22 cellular contexts compared by ENCODE assay signal in the genomic region with DNA sequence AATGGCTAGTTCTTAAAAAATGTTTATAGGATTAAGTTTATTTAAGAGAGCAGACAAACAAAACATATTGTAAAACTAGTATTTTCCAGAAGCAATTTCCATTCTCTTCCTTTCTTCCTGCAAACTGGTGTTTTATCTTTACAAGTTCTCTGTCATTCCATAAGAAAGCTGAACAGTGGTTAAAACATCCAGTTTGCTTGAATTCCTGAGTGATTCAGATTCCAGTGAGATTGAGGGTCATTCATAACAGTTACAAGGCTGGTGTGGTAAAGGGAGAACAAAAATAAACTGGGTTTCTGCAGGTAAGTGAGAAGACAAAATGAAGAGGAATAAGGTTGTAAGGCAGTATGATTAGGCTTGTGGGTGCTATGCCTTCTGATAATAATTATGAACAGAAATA.
DNase-seq lines count a peak whose midpoint lies in the region; ATAC-seq and TF ChIP-seq lines count a peak whose summit lies in the region.
"Had no signal": no experiment of that assay in that cellular context is flagged by ENCODE, and none has a peak within 500 bp of the region (broad histone marks: within the 10 kb centered on the region; RNA-seq: fewer than 3 reads in every experiment).

No MANE protein-coding gene starts in this region.

- ATAC-seq in GM21526 (IDR thresholded peaks at IDR 0.05; ENCODE audit: low FRiP score, unreplicated experiment) (no peak), HG03460 (IDR thresholded peaks at IDR 0.05; ENCODE audit: unreplicated experiment) (no peak)
- ATAC-seq: left colon, right lobe of liver had no signal

- H3K4me3 ChIP-seq in adipocyte (ENCODE audit: low read length), result no peak overlapping the region
- H3K4me3 ChIP-seq: adrenal gland, BLaER1, cardiac muscle cell, PC-9, right lobe of liver, thoracic aorta had no signal

- peaks cover 20% of the 10 kb centered on the region for H3K4me1 ChIP-seq in adipocyte (ENCODE audit: control insufficient read depth, insufficient read depth, low read length)
- H3K4me1 ChIP-seq: adrenal gland, parathyroid adenoma, right lobe of liver had no signal

- H3K27me3 ChIP-seq in adipocyte (replicated peaks; ENCODE audit: control insufficient read depth, insufficient read depth, low read length), result no peaks in the 10 kb centered on the region
- H3K27me3 ChIP-seq: BLaER1, cardiac muscle cell, right lobe of liver had no signal

- no peak overlapping the region for H3K4me3 Mint-ChIP-seq in activated CD4-positive, alpha-beta T cell treated with anti-CD3 and anti-CD28 coated beads, Interleukin-2, amount 10 ng/mL, durations not matched to agents 7 days and 5 days
- H3K4me3 Mint-ChIP-seq in HFFc6, result peak overlapping the region; percentile 76
- H3K4me3 Mint-ChIP-seq: nephron had no signal

- no peaks in the 10 kb centered on the region for H3K9me3 ChIP-seq in adipocyte (ENCODE audit: control insufficient read depth, low read length)
- H3K9me3 ChIP-seq: adrenal gland, BLaER1, right lobe of liver, thoracic aorta had no signal

- no peak for TF ChIP-seq CTCF in HFFc6 (IDR thresholded peaks at IDR 0.05)

- peaks cover 28% of the 10 kb centered on the region for H3K4me1 Mint-ChIP-seq in activated CD4-positive, alpha-beta T cell treated with anti-CD3 and anti-CD28 coated beads, Interleukin-2, amount 10 ng/mL, durations not matched to agents 7 days and 5 days
- H3K4me1 Mint-ChIP-seq in HFFc6 (ENCODE audit: low read depth), result peaks cover 81% of the 10 kb centered on the region

- H3K9me3 Mint-ChIP-seq in activated CD4-positive, alpha-beta T cell treated with anti-CD3 and anti-CD28 coated beads, Interleukin-2, amount 10 ng/mL, durations not matched to agents 7 days and 5 days, result no peaks in the 10 kb centered on the region
- H3K9me3 Mint-ChIP-seq in HFFc6, result peaks cover 8% of the 10 kb centered on the region; the same call in 1 of the 2 replicates
- H3K9me3 Mint-ChIP-seq: nephron had no signal

- peaks cover 30% of the 10 kb centered on the region for H3K36me3 Mint-ChIP-seq in activated CD4-positive, alpha-beta T cell treated with anti-CD3 and anti-CD28 coated beads, Interleukin-2, amount 10 ng/mL, durations not matched to agents 7 days and 5 days (ENCODE audit: low read depth)
- H3K36me3 Mint-ChIP-seq in HFFc6 (ENCODE audit: low read depth), result peaks cover 53% of the 10 kb centered on the region

- peaks cover 47% of the 10 kb centered on the region for H3K36me3 ChIP-seq in adipocyte (ENCODE audit: control insufficient read depth, insufficient read depth, low read length, severe bottlenecking)
- H3K36me3 ChIP-seq: adrenal gland, cardiac muscle cell, right lobe of liver, thoracic aorta had no signal

- POLR2A ChIA-PET in activated CD4-positive, alpha-beta T cell treated with anti-CD3 and anti-CD28 coated beads, Interleukin-2, amount 10 ng/mL, durations not matched to agents 7 days and 5 days (lab: Charles Lee), result no interaction called here

- CTCF ChIA-PET in activated CD4-positive, alpha-beta T cell treated with anti-CD3 and anti-CD28 coated beads, Interleukin-2, amount 10 ng/mL, durations not matched to agents 7 days and 5 days (lab: Charles Lee), result interaction anchor here (0.7 to 1.3 kb wide), 2 partner anchors 21 kb away, joined by 4 read pairs; no protein-coding TSS in a partner anchor

- H3K27ac Mint-ChIP-seq in activated CD4-positive, alpha-beta T cell treated with anti-CD3 and anti-CD28 coated beads, Interleukin-2, amount 10 ng/mL, durations not matched to agents 7 days and 5 days, result peak overlapping the region; percentile 74
- H3K27ac Mint-ChIP-seq in HFFc6, result peak overlapping the region; percentile 88
- H3K27ac Mint-ChIP-seq: nephron had no signal

- no peaks in the 10 kb centered on the region for H3K27me3 Mint-ChIP-seq in activated CD4-positive, alpha-beta T cell treated with anti-CD3 and anti-CD28 coated beads, Interleukin-2, amount 10 ng/mL, durations not matched to agents 7 days and 5 days
- H3K27me3 Mint-ChIP-seq in HFFc6 (ENCODE audit: insufficient read depth), result peaks cover 40% of the 10 kb centered on the region

- no peak for DNase-seq in activated CD4-positive, alpha-beta T cell treated with anti-CD3 and anti-CD28 coated beads, Interleukin-2, amount 10 ng/mL, durations not matched to agents 7 days and 5 days
- DNase-seq in activated CD4-positive, alpha-beta T cell treated with anti-CD3 and anti-CD28 coated beads for 48 hours, result no peak
- DNase-seq in HFFc6 (no peak), adipocyte (ENCODE audit: low read depth) (no peak), kidney tubule cell (ENCODE audit: low spot score) (peak; percentile 8), HuH-7 (ENCODE audit: low spot score) (no peak)
- DNase-seq: activated CD4-positive, alpha-beta T cell treated with anti-CD3 and anti-CD28 coated beads, Interleukin-2, amount 50 U/mL, for 48 hours; activated T-cell treated with anti-CD3 and anti-CD28 coated beads, Interleukin-2, amount 50 U/mL, for 1 hour; adrenal gland; left colon; NCI-H1694; NCI-H748 treated with DMSO at 0.1 percent for 48 hours; PC-9; right lobe of liver; SIG-M5 had no signal

- peak overlapping the region; percentile 3 for H3K9ac ChIP-seq in adipocyte (ENCODE audit: low read length)
- H3K9ac ChIP-seq: BLaER1, parathyroid adenoma had no signal
